Comparison of ENCODE assay signal across 8 cellular contexts in the genomic region with DNA sequence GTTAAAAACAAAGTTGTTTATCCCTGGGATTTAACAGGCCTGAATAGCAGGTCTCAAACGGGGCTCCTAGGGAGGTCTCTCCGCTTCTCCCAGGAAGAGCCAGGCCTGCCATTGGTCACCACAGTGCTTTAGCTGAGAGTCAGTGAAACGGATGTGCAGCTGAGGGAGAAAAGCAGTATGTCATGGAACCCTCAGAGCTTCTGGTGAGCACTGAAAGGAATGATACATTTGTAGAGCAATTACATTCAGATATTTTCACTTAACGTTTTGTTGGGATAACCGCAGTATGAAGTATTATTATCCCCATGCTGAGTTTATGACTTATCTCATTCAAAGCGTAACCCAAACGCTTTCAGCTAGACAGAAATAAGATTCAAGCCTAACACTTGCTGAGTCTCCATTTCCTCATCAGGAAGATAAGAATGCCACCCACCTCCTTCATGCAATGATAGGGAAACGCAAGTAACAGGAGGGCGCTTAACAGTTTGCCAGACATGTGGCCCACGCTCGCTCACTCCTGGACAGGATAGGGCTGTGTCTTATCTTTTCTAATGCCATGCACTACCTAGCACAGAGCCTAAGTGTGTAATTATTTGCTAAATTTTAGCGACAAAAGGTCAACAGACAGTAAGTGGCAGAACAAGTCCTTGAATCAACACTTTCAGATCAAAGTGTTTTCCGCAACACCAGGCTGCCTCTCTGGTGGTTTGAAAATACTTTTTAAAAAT. TPM values are rescaled to one million over a fixed set of nuclear protein-coding genes. Genes with fewer than 3 reads are reported as not detected.
DNase-seq lines count a peak whose midpoint lies in the region; ATAC-seq and TF ChIP-seq lines count a peak whose summit lies in the region.

No MANE protein-coding gene starts in this region.

- peaks cover 63% of the 10 kb centered on the region for H3K4me1 Mint-ChIP-seq in endodermal cell

- WGBS in endodermal cell (ENCODE audit: insufficient coverage in 1 of 2, insufficient read length in 1 of 2), 2 experiments = 71 to 76% methylated on average over 13 of the region's 13 CpGs
- 18 to 45% (median 31%) methylated on average over 13 of the region's 13 CpGs for WGBS in stomach, 5 donors

- H3K9me3 Mint-ChIP-seq in endodermal cell = no peaks in the 10 kb centered on the region

- no peak for TF ChIP-seq CTCF in SU-DHL-6 (IDR thresholded peaks at IDR 0.05; ENCODE audit: insufficient read depth, low read length, poor library complexity, severe bottlenecking)
- no peak for TF ChIP-seq CTCF in endodermal cell (conservative IDR thresholded peaks at IDR 0.05)
- no peak for TF ChIP-seq CTCF in stomach (IDR thresholded peaks at IDR 0.05)
- no peak for TF ChIP-seq CTCF in uterus (IDR thresholded peaks at IDR 0.05)

- DNase-seq in activated CD4-positive, alpha-beta T cell treated with anti-CD3 and anti-CD28 coated beads for 48 hours = peak; percentile 60
- no peak for DNase-seq in activated CD4-positive, alpha-beta T cell treated with anti-CD3 and anti-CD28 coated beads for 1 hour
- DNase-seq in endodermal cell (no peak), stomach (peak; percentile 85), Right ventricle myocardium inferior (ENCODE audit: missing footprints) (no peak), uterus (no peak), posterior cingulate gyrus (no peak)

- H3K79me2 ChIP-seq in SU-DHL-6 (ENCODE audit: insufficient read depth, low read length) = peaks cover 3% of the 10 kb centered on the region; the same call in 1 of the 2 replicates

- peak overlapping the region; percentile 92 for H3K4me2 ChIP-seq in SU-DHL-6 (ENCODE audit: low read depth, low read length, poor library complexity, severe bottlenecking)

- TF ChIP-seq POLR2A in stomach (IDR thresholded peaks at IDR 0.05) (no peak), uterus (IDR thresholded peaks at IDR 0.05) (no peak)

- no peaks in the 10 kb centered on the region for H4K20me1 ChIP-seq in SU-DHL-6 (ENCODE audit: low read depth, low read length)

- intact Hi-C loops in stomach (cut with DNase I; ENCODE audit: low total_unique reads) = no loop called here
- intact Hi-C loops in Right ventricle myocardium inferior (cut with DNase I) = loop anchor here (10.0 kb wide), 1 partner anchor 154 kb away; no protein-coding TSS in a partner anchor
- intact Hi-C loops in uterus (cut with DNase I; ENCODE audit: low total_unique reads) = loop anchor here (10.0 kb wide), 1 partner anchor 294 kb away; no protein-coding TSS in a partner anchor
- intact Hi-C loops in posterior cingulate gyrus (cut with DNase I) = no loop called here

- H3K9me3 ChIP-seq in SU-DHL-6 (ENCODE audit: insufficient read depth, low read length) (no peaks in the 10 kb centered on the region), endodermal cell (ENCODE audit: control insufficient read depth, low read length) (no peaks in the 10 kb centered on the region), stomach (no peaks in the 10 kb centered on the region), uterus (no peaks in the 10 kb centered on the region)

- no peaks in the 10 kb centered on the region for H3K9me2 ChIP-seq in SU-DHL-6 (replicated peaks; ENCODE audit: insufficient read depth, low read length)

- ATAC-seq in Right ventricle myocardium inferior = no peak

- H3K4me3 Mint-ChIP-seq in endodermal cell = peak overlapping the region; percentile 13

- peak overlapping the region; percentile 62 for H3K9ac ChIP-seq in SU-DHL-6 (ENCODE audit: low read length)
- no peak overlapping the region for H3K9ac ChIP-seq in endodermal cell (ENCODE audit: extremely low read depth, low read length, poor library complexity, severe bottlenecking)

- peaks cover 23% of the 10 kb centered on the region for H3K36me3 Mint-ChIP-seq in endodermal cell (ENCODE audit: low read depth)

- no peak overlapping the region for H2AFZ ChIP-seq in SU-DHL-6 (ENCODE audit: low read depth, low read length, severe bottlenecking)

- H3K4me3 ChIP-seq in SU-DHL-6 (ENCODE audit: insufficient read depth, low read length, poor library complexity, severe bottlenecking) (no peak overlapping the region), endodermal cell (ENCODE audit: low read length) (no peak overlapping the region), stomach (no peak overlapping the region), uterus (no peak overlapping the region)

- H3K36me3 ChIP-seq in SU-DHL-6 (ENCODE audit: low read length) = no peaks in the 10 kb centered on the region
- H3K36me3 ChIP-seq in endodermal cell (ENCODE audit: control insufficient read depth, insufficient read depth, low read length) = peaks cover 34% of the 10 kb centered on the region
- peaks cover 7 to 20% (median 14%) of the 10 kb centered on the region in 4 donors for H3K36me3 ChIP-seq in stomach
- no peaks in the 10 kb centered on the region for H3K36me3 ChIP-seq in uterus

- peak overlapping the region; percentile 65 for H3K27ac Mint-ChIP-seq in endodermal cell

- peaks cover 11% of the 10 kb centered on the region for H3K4me1 ChIP-seq in endodermal cell (ENCODE audit: control insufficient read depth, insufficient read depth, low read length)
- peaks cover 83 to 100% (median 93%) of the 10 kb centered on the region in 4 donors for H3K4me1 ChIP-seq in stomach
- peaks cover 0 to 10% of the 10 kb centered on the region in 2 donors for H3K4me1 ChIP-seq in uterus

- no peaks in the 10 kb centered on the region for H3K27me3 ChIP-seq in SU-DHL-6 (ENCODE audit: low read length)
- no peaks in the 10 kb centered on the region for H3K27me3 ChIP-seq in endodermal cell (ENCODE audit: control insufficient read depth, insufficient read depth, low read length, poor library complexity, severe bottlenecking)
- H3K27me3 ChIP-seq in stomach = no peaks in the 10 kb centered on the region
- no peaks in the 10 kb centered on the region for H3K27me3 ChIP-seq in uterus

- no peak for TF ChIP-seq EP300 in stomach (IDR thresholded peaks at IDR 0.05)

- peaks cover 75% of the 10 kb centered on the region for H3F3A ChIP-seq in SU-DHL-6 (ENCODE audit: insufficient read depth)

- H3K27me3 Mint-ChIP-seq in endodermal cell (ENCODE audit: insufficient read depth) = no peaks in the 10 kb centered on the region

- peak overlapping the region; percentile 95 for H3K27ac ChIP-seq in SU-DHL-6 (ENCODE audit: low read depth, low read length)
- H3K27ac ChIP-seq in endodermal cell (ENCODE audit: low read depth, low read length) = no peak overlapping the region
- H3K27ac ChIP-seq in stomach = peak overlapping the region; percentile 82 to 91 (median 85)
- peak overlapping the region in 1 of 2 donors; percentile 64 for H3K27ac ChIP-seq in uterus

RNA-seq across cellular contexts. Expression of gene DAD1, which starts 28.2 kb away (rescaled TPM):
- 100 to 1,000 TPM; 176 to 193 TPM for total RNA-seq in endodermal cell
- polyA plus RNA-seq in endodermal cell (2013, experiment 1 of 2) = 241 TPM
- polyA plus RNA-seq in endodermal cell (2013, experiment 2 of 2) = 234 TPM
- total RNA-seq in stomach = 100 to 1,000 TPM in 2 of 5 donors, 10 to 100 TPM in 2, not detected in 1; 36.8 to 191 (median 80.8) TPM
- polyA plus RNA-seq in stomach = 100 to 1,000 TPM; 172 to 236 (median 202) TPM
- total RNA-seq in Right ventricle myocardium inferior = 143 TPM
- total RNA-seq in uterus = 100 to 1,000 TPM in 3 of 4 donors, 10 to 100 TPM in 1; 92.2 to 375 (median 207) TPM

RNA-seq across cellular contexts. Expression of gene ABHD4, which starts 37.3 kb away (rescaled TPM):
- total RNA-seq in endodermal cell (10 to 100 TPM; 68.3 to 77.7 TPM), stomach (100 to 1,000 TPM in 1 of 5 donors, 10 to 100 TPM in 4; 12.2 to 130 (median 27.7) TPM), Right ventricle myocardium inferior (22.0 TPM), uterus (10 to 100 TPM; 17.9 to 40.0 (median 28.6) TPM)
- polyA plus RNA-seq in endodermal cell (2013, experiment 1 of 2) = 18.7 TPM
- 15.9 TPM for polyA plus RNA-seq in endodermal cell (2013, experiment 2 of 2)
- 10 to 100 TPM; 14.8 to 24.3 (median 17.0) TPM for polyA plus RNA-seq in stomach

Comparison
In these comparisons a context has a peak if more than half of its experiments do, and no peak if none do; other contexts are left out.
1. DNase-seq: peak in activated CD4-positive, alpha-beta T cell treated with anti-CD3 and anti-CD28 coated beads for 48 hours (single experiment) and stomach (single experiment); none in activated CD4-positive, alpha-beta T cell treated with anti-CD3 and anti-CD28 coated beads for 1 hour (single experiment), endodermal cell (single experiment), Right ventricle myocardium inferior (single experiment), uterus (0 of 2) and posterior cingulate gyrus (0 of 10).
2. intact Hi-C loops: an anchor here in Right ventricle myocardium inferior (10.0 kb wide) and uterus (10.0 kb wide); none called in stomach and posterior cingulate gyrus.